In the genomic region with DNA sequence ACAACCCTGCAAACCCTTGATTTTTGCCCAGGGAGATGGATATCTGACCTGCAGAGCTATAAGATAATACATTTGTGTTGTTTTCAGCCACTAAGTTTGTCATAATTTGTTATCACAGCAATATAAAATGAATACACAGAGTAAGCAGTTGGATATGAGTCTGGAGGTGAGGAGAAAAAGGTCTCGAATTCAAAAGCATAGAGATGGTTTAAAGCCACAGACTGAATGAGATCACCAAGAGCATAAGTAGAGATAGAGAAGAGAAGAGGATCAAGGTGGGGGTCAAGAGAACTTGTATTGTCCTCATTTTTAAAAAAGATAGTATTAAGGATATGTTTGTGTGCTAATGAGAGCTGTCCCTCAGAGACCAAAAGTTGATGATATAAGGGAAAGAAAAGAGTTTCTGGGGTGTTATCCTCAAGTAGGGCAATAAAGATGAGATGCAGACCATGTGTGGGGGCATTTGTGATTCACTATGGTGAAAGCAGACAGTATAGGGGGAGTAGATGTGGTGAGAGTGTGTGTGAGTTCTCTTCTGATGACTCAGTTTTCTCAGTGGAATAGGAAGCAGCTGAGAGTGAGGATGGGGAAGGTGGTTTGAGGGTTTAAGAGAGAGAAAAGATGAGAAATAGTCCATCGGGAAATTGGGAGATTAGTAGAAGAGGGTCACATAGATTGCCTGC, we compare ENCODE assay signal across 12 cellular contexts. TPM values are rescaled to one million over a fixed set of nuclear protein-coding genes. Genes with fewer than 3 reads are reported as not detected.
DNase-seq lines count a peak whose midpoint lies in the region; ATAC-seq and TF ChIP-seq lines count a peak whose summit lies in the region.
"Had no signal": no experiment of that assay in that cellular context is flagged by ENCODE, and none has a peak within 500 bp of the region (broad histone marks: within the 10 kb centered on the region; RNA-seq: fewer than 3 reads in every experiment).

No MANE protein-coding gene starts in this region.

- DNase-seq in activated naive CD4-positive, alpha-beta T cell treated with anti-CD3 and anti-CD28 coated beads for 36 hours = peak; percentile 25
- DNase-seq in activated naive CD4-positive, alpha-beta T cell (lab: John Stamatoyannopoulos, UW) = no peak
- no peak for DNase-seq in T-cell
- DNase-seq in fibroblast of mammary gland (ENCODE audit: low read depth) = peak; percentile 89
- peak; percentile 38 to 44 for DNase-seq in stimulated activated naive CD8-positive, alpha-beta T cell treated with anti-CD3 and anti-CD28 coated beads, Interleukin-15, amount 100 ng/mL, for 72 hours
- DNase-seq in omental fat pad (ENCODE audit: low spot score) = no peak
- DNase-seq: left colon, NCI-H146, transverse colon had no signal

- ATAC-seq in T-cell (replicated peaks in 1 of 4) (peak in 2 of 4 experiments; percentile 51 to 64), HG03159 (IDR thresholded peaks at IDR 0.05; ENCODE audit: unreplicated experiment) (no peak), omental fat pad (ENCODE audit: low FRiP score) (no peak), GM21528 (IDR thresholded peaks at IDR 0.05; ENCODE audit: low FRiP score, unreplicated experiment) (no peak)
- ATAC-seq in stimulated activated naive CD8-positive, alpha-beta T cell treated with anti-CD3 and anti-CD28 coated beads, Interleukin-15, amount 100 ng/mL, for 72 hours = peak; percentile 86
- ATAC-seq: left colon had no signal

- no peaks in the 10 kb centered on the region for H3K27me3 Mint-ChIP-seq in activated naive CD4-positive, alpha-beta T cell treated with anti-CD3 and anti-CD28 coated beads for 36 hours (ENCODE audit: low read depth)
- no peaks in the 10 kb centered on the region for H3K27me3 Mint-ChIP-seq in T-cell
- no peaks in the 10 kb centered on the region for H3K27me3 Mint-ChIP-seq in stimulated activated naive CD8-positive, alpha-beta T cell treated with anti-CD3 and anti-CD28 coated beads, Interleukin-15, amount 100 ng/mL, for 72 hours

- no peak for TF ChIP-seq CTCF in fibroblast of mammary gland (conservative IDR thresholded peaks at IDR 0.05; ENCODE audit: control insufficient read depth, insufficient read depth, low read depth, low read length)
- no peak for TF ChIP-seq CTCF in omental fat pad (IDR thresholded peaks at IDR 0.05)

- H3K36me3 Mint-ChIP-seq in activated naive CD4-positive, alpha-beta T cell treated with anti-CD3 and anti-CD28 coated beads for 36 hours (ENCODE audit: low read depth) = peaks cover 5% of the 10 kb centered on the region
- H3K36me3 Mint-ChIP-seq in T-cell = peaks cover 21% of the 10 kb centered on the region

- intact Hi-C loops in activated naive CD4-positive, alpha-beta T cell treated with anti-CD3 and anti-CD28 coated beads for 36 hours (cut with micrococcal nuclease) = no loop called here

- H3K27ac Mint-ChIP-seq in activated naive CD4-positive, alpha-beta T cell treated with anti-CD3 and anti-CD28 coated beads for 36 hours = no peak overlapping the region
- peak overlapping the region; percentile 78 to 87 for H3K27ac Mint-ChIP-seq in T-cell
- peak overlapping the region in 1 of 2 donors; percentile 5 for H3K27ac Mint-ChIP-seq in stimulated activated naive CD8-positive, alpha-beta T cell treated with anti-CD3 and anti-CD28 coated beads, Interleukin-15, amount 100 ng/mL, for 72 hours

- no peak overlapping the region for H3K4me3 Mint-ChIP-seq in activated naive CD4-positive, alpha-beta T cell treated with anti-CD3 and anti-CD28 coated beads for 36 hours
- H3K4me3 Mint-ChIP-seq in T-cell = no peak overlapping the region
- peak overlapping the region; percentile 12 to 42 for H3K4me3 Mint-ChIP-seq in stimulated activated naive CD8-positive, alpha-beta T cell treated with anti-CD3 and anti-CD28 coated beads, Interleukin-15, amount 100 ng/mL, for 72 hours

- POLR2A ChIA-PET in T-cell (lab: Charles Lee) = interaction anchor here in 1 of 2 donors (0.5 to 0.7 kb wide), 3 partner anchors 27 to 54 kb away, joined by 3 read pairs; no protein-coding TSS in a partner anchor

- H3K9me3 Mint-ChIP-seq in activated naive CD4-positive, alpha-beta T cell treated with anti-CD3 and anti-CD28 coated beads for 36 hours = no peaks in the 10 kb centered on the region
- H3K9me3 Mint-ChIP-seq in T-cell = peaks cover 0 to 5% (median 2%) of the 10 kb centered on the region in 3 donors
- peaks cover 0 to 10% of the 10 kb centered on the region in 2 donors for H3K9me3 Mint-ChIP-seq in stimulated activated naive CD8-positive, alpha-beta T cell treated with anti-CD3 and anti-CD28 coated beads, Interleukin-15, amount 100 ng/mL, for 72 hours

- H3K4me3 ChIP-seq in fibroblast of mammary gland (ENCODE audit: control insufficient read depth, low read depth, low read length) = no peak overlapping the region
- H3K4me3 ChIP-seq: BLaER1 treated with 17β-estradiol and CSF1 and Interleukin-3, amounts not matched to agents 10 nM and 100 nM; transverse colon had no signal

- CTCF ChIA-PET in activated naive CD4-positive, alpha-beta T cell treated with anti-CD3 and anti-CD28 coated beads for 36 hours (lab: Charles Lee) = no interaction called here
- CTCF ChIA-PET in T-cell (lab: Charles Lee) = interaction anchor here in 1 of 2 donors (0.5 kb wide), 1 partner anchor 57 kb away, joined by 3 read pairs; no protein-coding TSS in a partner anchor

- H3K4me1 Mint-ChIP-seq in activated naive CD4-positive, alpha-beta T cell treated with anti-CD3 and anti-CD28 coated beads for 36 hours (ENCODE audit: low read depth) = peaks cover 70% of the 10 kb centered on the region
- H3K4me1 Mint-ChIP-seq in T-cell = peaks cover 84 to 90% (median 85%) of the 10 kb centered on the region in 3 donors
- H3K4me1 Mint-ChIP-seq in stimulated activated naive CD8-positive, alpha-beta T cell treated with anti-CD3 and anti-CD28 coated beads, Interleukin-15, amount 100 ng/mL, for 72 hours = peaks cover 91% of the 10 kb centered on the region

RNA-seq across cellular contexts. Expression of a gene that starts 25.8 kb away (rescaled TPM):
- 10 to 100 TPM; 34.2 to 36.4 TPM for total RNA-seq in activated naive CD4-positive, alpha-beta T cell treated with anti-CD3 and anti-CD28 coated beads for 36 hours
- total RNA-seq in T-cell (10 to 100 TPM; 48.9 to 73.1 (median 59.4) TPM), omental fat pad (10 to 100 TPM; 31.9 to 55.4 (median 42.5) TPM)

Comparison
In these comparisons a context has a peak if more than half of its experiments do, and no peak if none do; other contexts are left out.
1. DNase-seq: peak in activated naive CD4-positive, alpha-beta T cell treated with anti-CD3 and anti-CD28 coated beads for 36 hours (single experiment), fibroblast of mammary gland (single experiment) and stimulated activated naive CD8-positive, alpha-beta T cell treated with anti-CD3 and anti-CD28 coated beads, Interleukin-15, amount 100 ng/mL, for 72 hours (2 of 2); none in activated naive CD4-positive, alpha-beta T cell (0 of 4), T-cell (0 of 34) and omental fat pad (single experiment).
2. H3K4me3 Mint-ChIP-seq: peak in stimulated activated naive CD8-positive, alpha-beta T cell treated with anti-CD3 and anti-CD28 coated beads, Interleukin-15, amount 100 ng/mL, for 72 hours (2 of 2); none in activated naive CD4-positive, alpha-beta T cell treated with anti-CD3 and anti-CD28 coated beads for 36 hours (single experiment) and T-cell (0 of 3).